In the genomic region with DNA sequence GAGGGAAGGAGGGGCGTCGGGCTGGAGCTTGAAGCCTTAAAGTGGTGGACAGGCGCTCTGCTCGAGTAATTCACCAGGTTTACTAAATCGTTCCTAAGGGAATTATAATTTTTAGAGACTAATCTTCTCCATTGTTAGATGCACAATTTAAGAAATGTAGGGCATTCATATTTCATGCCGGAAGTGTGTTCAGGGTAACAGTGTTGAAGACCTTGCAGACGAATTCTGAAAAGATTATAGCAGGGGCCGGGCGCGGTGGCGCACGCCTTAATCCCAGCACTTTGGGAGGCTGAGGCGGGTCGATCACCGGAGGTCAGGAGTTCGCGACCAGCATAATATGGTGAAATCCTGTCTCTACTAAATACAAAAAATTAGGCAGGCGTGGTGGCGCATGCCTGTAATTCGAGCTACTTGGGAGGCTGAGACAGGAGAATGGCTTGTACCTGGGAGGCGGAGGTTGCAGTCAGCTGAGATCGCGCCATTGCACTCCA, we compare ENCODE assay signal across 8 cellular contexts. TPM values are rescaled to one million over a fixed set of nuclear protein-coding genes. Genes with fewer than 3 reads are reported as not detected.
DNase-seq lines count a peak whose midpoint lies in the region; ATAC-seq and TF ChIP-seq lines count a peak whose summit lies in the region.

No MANE protein-coding gene starts in this region.

- peaks cover 11% of the 10 kb centered on the region for H3K36me3 Mint-ChIP-seq in activated naive CD4-positive, alpha-beta T cell treated with anti-CD3 and anti-CD28 coated beads, Interleukin-2, amount 50 U/mL, for 24 hours

- POLR2A ChIA-PET in PC-9 (lab: Charles Lee; ENCODE audit: unreplicated experiment): interaction anchor here (0.6 to 0.7 kb wide), 3 partner anchors 9 to 1260 kb away, joined by 3 to 8 read pairs (median 6); no protein-coding TSS in a partner anchor

- H3K27me3 Mint-ChIP-seq in activated naive CD4-positive, alpha-beta T cell treated with anti-CD3 and anti-CD28 coated beads, Interleukin-2, amount 50 U/mL, for 24 hours: no peaks in the 10 kb centered on the region

- H3K9ac ChIP-seq in fibroblast of lung (ENCODE audit: insufficient read depth, low read length): no peak overlapping the region

- TF ChIP-seq CTCF in PC-9 (conservative IDR thresholded peaks at IDR 0.05) (no peak), fibroblast of lung (conservative IDR thresholded peaks at IDR 0.05 in 1 of 2, IDR thresholded peaks at IDR 0.05 in 1 of 2; ENCODE audit: low read depth in 1 of 2, low read length in 2 of 2) (no peak), gastrocnemius medialis (IDR thresholded peaks at IDR 0.05 in 4 of 5, conservative IDR thresholded peaks at IDR 0.05 in 1 of 5) (no peak)

- ATAC-seq in gastrocnemius medialis: peak; percentile 25

- H3K4me2 ChIP-seq in PC-9 (peak overlapping the region; percentile 67), fibroblast of lung (ENCODE audit: extremely low read depth, insufficient read depth, low read length) (peak overlapping the region; percentile 75)

- H4K20me1 ChIP-seq in PC-9 (ENCODE audit: insufficient read depth) (no peaks in the 10 kb centered on the region), fibroblast of lung (ENCODE audit: control insufficient read depth, extremely low read depth, insufficient read depth, low read length) (no peaks in the 10 kb centered on the region)

- H3K4me1 Mint-ChIP-seq in activated naive CD4-positive, alpha-beta T cell treated with anti-CD3 and anti-CD28 coated beads, Interleukin-2, amount 50 U/mL, for 24 hours: peaks cover 9% of the 10 kb centered on the region

- H3K36me3 ChIP-seq in PC-9 (ENCODE audit: low read depth): peaks cover under 1% of the 10 kb centered on the region; the same call in 1 of the 2 replicates
- H3K36me3 ChIP-seq in fibroblast of lung (ENCODE audit: control insufficient read depth, insufficient read depth, low read length): peaks cover 4% of the 10 kb centered on the region
- H3K36me3 ChIP-seq in gastrocnemius medialis: peaks cover 0 to 3% of the 10 kb centered on the region in 2 donors

- in situ Hi-C loops in gastrocnemius medialis (cut with MboI; ENCODE audit: low sequenced_read_pairs in 4 of 4): no loop called here

- no peak for DNase-seq in activated naive CD4-positive, alpha-beta T cell treated with anti-CD3 and anti-CD28 coated beads, Interleukin-2, amount 50 U/mL, for 16 hours
- DNase-seq in PC-9 (no peak), fibroblast of lung (ENCODE audit: low read depth in 2 of 2) (no peak), gastrocnemius medialis (no peak), T-helper 9 cell (no peak), pons (ENCODE audit: low spot score) (no peak)
- no peak for DNase-seq in activated effector memory CD4-positive, alpha-beta T cell treated with Interleukin-2 at 50 U/mL for 16 hours

- TF ChIP-seq POLR2A in gastrocnemius medialis (IDR thresholded peaks at IDR 0.05): no peak

- no peak overlapping the region for H3K4me3 Mint-ChIP-seq in activated naive CD4-positive, alpha-beta T cell treated with anti-CD3 and anti-CD28 coated beads, Interleukin-2, amount 50 U/mL, for 24 hours

- peaks cover 14% of the 10 kb centered on the region for H3K4me1 ChIP-seq in PC-9 (replicated peaks; ENCODE audit: insufficient read depth)
- H3K4me1 ChIP-seq in fibroblast of lung (ENCODE audit: control insufficient read depth, extremely low read depth, insufficient read depth, low read length): peaks cover 2% of the 10 kb centered on the region
- peaks cover 19 to 30% of the 10 kb centered on the region in 2 donors for H3K4me1 ChIP-seq in gastrocnemius medialis

- H3K9me2 ChIP-seq in PC-9 (ENCODE audit: insufficient read depth): no peaks in the 10 kb centered on the region

- H3K27me3 ChIP-seq in PC-9 (ENCODE audit: insufficient read depth, low read depth) (no peaks in the 10 kb centered on the region), fibroblast of lung (ENCODE audit: control insufficient read depth, insufficient read depth, low read length) (no peaks in the 10 kb centered on the region), gastrocnemius medialis (no peaks in the 10 kb centered on the region)

- H3K9me3 ChIP-seq in PC-9 (ENCODE audit: insufficient read depth, low read depth) (no peaks in the 10 kb centered on the region), fibroblast of lung (ENCODE audit: control insufficient read depth, insufficient read depth, low read depth, low read length) (no peaks in the 10 kb centered on the region), gastrocnemius medialis (no peaks in the 10 kb centered on the region)

- H3K4me3 ChIP-seq in PC-9: peak overlapping the region; percentile 96; the same call in 1 of the 2 replicates
- H3K4me3 ChIP-seq in fibroblast of lung (replicated peaks in 1 of 4; ENCODE audit: control extremely low read depth in 1 of 4, insufficient read depth in 1 of 4, low read depth in 3 of 4, low read length in 4 of 4): peak overlapping the region in 3 of 4 experiments; percentile 76 to 91 (median 85)
- peak overlapping the region; percentile 93 to 99 (median 96) for H3K4me3 ChIP-seq in gastrocnemius medialis

- CTCF ChIA-PET in PC-9 (lab: Charles Lee): interaction anchor here (0.6 kb wide), 1 partner anchor 1080 kb away, joined by 3 read pairs; no protein-coding TSS in a partner anchor

- H3F3A ChIP-seq in PC-9 (ENCODE audit: insufficient read depth, low read depth): peaks cover 15% of the 10 kb centered on the region; the same call in 1 of the 2 replicates

- H3K27ac ChIP-seq in PC-9: no peak overlapping the region
- peak overlapping the region; percentile 88 for H3K27ac ChIP-seq in fibroblast of lung (ENCODE audit: insufficient read depth, low read length)
- peak overlapping the region; percentile 84 to 94 (median 88) for H3K27ac ChIP-seq in gastrocnemius medialis

- no TSS peak for BruUV-seq in PC-9 (replicated peaks; lab: Mats Ljungman, UMichigan)

- peak overlapping the region; percentile 75 for H3K27ac Mint-ChIP-seq in activated naive CD4-positive, alpha-beta T cell treated with anti-CD3 and anti-CD28 coated beads, Interleukin-2, amount 50 U/mL, for 24 hours

- intact Hi-C loops in PC-9 (cut with micrococcal nuclease; ENCODE audit: unreplicated experiment) (no loop called here), gastrocnemius medialis (cut with DNase I; ENCODE audit: low total_unique reads) (loop anchor here (1.0 kb wide), 1 partner anchor 32 kb away; the partner anchor contains the start of gene BNIP2)

- H2AFZ ChIP-seq in PC-9: no peak overlapping the region
- H2AFZ ChIP-seq in fibroblast of lung (ENCODE audit: low read length): peak overlapping the region; percentile 57

- H3K9me3 Mint-ChIP-seq in activated naive CD4-positive, alpha-beta T cell treated with anti-CD3 and anti-CD28 coated beads, Interleukin-2, amount 50 U/mL, for 24 hours: no peaks in the 10 kb centered on the region

- H3K79me2 ChIP-seq in PC-9 (ENCODE audit: low read depth): peaks cover 41% of the 10 kb centered on the region
- H3K79me2 ChIP-seq in fibroblast of lung (ENCODE audit: control insufficient read depth, insufficient read depth, low read length): peaks cover 46% of the 10 kb centered on the region

RNA-seq across cellular contexts. Expression of gene GTF2A2, which starts 0.4 kb away (rescaled TPM):
- total RNA-seq in PC-9 (2021): 80.8 and 111 TPM in 2 replicates
- total RNA-seq in fibroblast of lung: 44.7 and 49.7 TPM in 2 replicates
- polyA plus RNA-seq in fibroblast of lung: 65.0 and 66.2 TPM in 2 replicates
- polyA plus RNA-seq in fibroblast of lung (2012): 106 and 109 TPM in 2 replicates
- polyA minus RNA-seq in fibroblast of lung (ENCODE audit: low replicate concordance): 1.3 and 12.2 TPM in 2 replicates
- total RNA-seq in gastrocnemius medialis: 10 to 100 TPM; 37.9 to 86.0 (median 53.5) TPM

RNA-seq across cellular contexts. Expression of gene BNIP2, which starts 31.4 kb away (rescaled TPM):
- total RNA-seq in PC-9 (2021) (59.5 and 64.3 TPM in 2 replicates), fibroblast of lung (75.2 and 82.9 TPM in 2 replicates), gastrocnemius medialis (100 to 1,000 TPM; 120 to 147 (median 137) TPM)
- polyA plus RNA-seq in fibroblast of lung: 83.4 and 93.2 TPM in 2 replicates
- polyA plus RNA-seq in fibroblast of lung (2012): 45.9 and 48.2 TPM in 2 replicates
- polyA minus RNA-seq in fibroblast of lung (ENCODE audit: low replicate concordance): 2.7 and 6.2 TPM in 2 replicates

RNA-seq across cellular contexts. Expression of gene GCNT3, which starts 46.1 kb away (rescaled TPM):
- 0.52 and 0.80 TPM in 2 replicates for total RNA-seq in PC-9 (2021)
- total RNA-seq in fibroblast of lung: 0.17 and 0.26 TPM in 2 replicates
- 0.11 and 0.16 TPM in 2 replicates for polyA plus RNA-seq in fibroblast of lung
- 0.07 and 0.08 TPM in 2 replicates for polyA plus RNA-seq in fibroblast of lung (2012)
- not detected in 2 replicates for polyA minus RNA-seq in fibroblast of lung (ENCODE audit: low replicate concordance)
- under 1 TPM in 2 of 4 donors, not detected in 2; 0.07 to 0.36 TPM for total RNA-seq in gastrocnemius medialis
